Comparison of ENCODE assay signal across 30 cellular contexts in genomic region chr3:9013782-9014181, GRCh38.
"Had no signal": no experiment of that assay in that cellular context is flagged by ENCODE, and none has a peak within 500 bp of the region (broad histone marks: within the 10 kb centered on the region; RNA-seq: fewer than 3 reads in every experiment).

No MANE protein-coding gene starts in this region.

- H3K9ac ChIP-seq: neural progenitor cell had no signal

- H3K4me3 ChIP-seq: coronary artery, esophagus squamous epithelium, heart right ventricle, left lung, neural progenitor cell, prostate gland, skin epidermis, spleen, thoracic aorta, tibial nerve, upper lobe of left lung had no signal

- FAIRE-seq: endometrium, islet of Langerhans, urothelium cell line had no signal

- H3K9me3 ChIP-seq: esophagus squamous epithelium, heart right ventricle, left lung, prostate gland, spleen, thoracic aorta, tibial nerve, upper lobe of left lung had no signal

- H3K9me3 Mint-ChIP-seq: naive thymus-derived CD4-positive, alpha-beta T cell; nephron; neural progenitor cell; stimulated activated memory B cell treated with anti-CD40 and anti-IgM and Interleukin-4, amounts not matched to agents 10 μg/mL and 1 μg/mL and 100 μg/mL, for 72 hours had no signal

- H3K27ac ChIP-seq: coronary artery, esophagus squamous epithelium, heart right ventricle, left lung, neural progenitor cell, prostate gland, skin epidermis, spleen, thoracic aorta, tibial nerve, upper lobe of left lung had no signal

- H3K36me3 ChIP-seq: neural progenitor cell, prostate gland, spleen, thoracic aorta had no signal

- H3K4me1 ChIP-seq: esophagus squamous epithelium, left lung, neural progenitor cell, prostate gland, spleen, tibial nerve, upper lobe of left lung had no signal

- ATAC-seq: heart right ventricle; left cardiac atrium; left lung; naive thymus-derived CD4-positive, alpha-beta T cell; right cardiac atrium; stimulated activated memory B cell treated with anti-CD40 and anti-IgM and Interleukin-4, amounts not matched to agents 10 μg/mL and 1 μg/mL and 100 μg/mL, for 72 hours; stimulated activated naive CD8-positive, alpha-beta T cell treated with anti-CD3 and anti-CD28 coated beads, Interleukin-15, Interleukin-2, amounts not matched to agents 100 U/mL and 50 U/mL, for 24 hours had no signal

- H3K4me1 Mint-ChIP-seq: stimulated activated memory B cell treated with anti-CD40 and anti-IgM and Interleukin-4, amounts not matched to agents 10 μg/mL and 1 μg/mL and 100 μg/mL, for 72 hours had no signal

- H2AFZ ChIP-seq: neural progenitor cell had no signal

- H3K27me3 ChIP-seq: esophagus squamous epithelium, heart right ventricle, left lung, neural progenitor cell, spleen, tibial nerve, upper lobe of left lung had no signal

- H3K4me3 Mint-ChIP-seq: naive thymus-derived CD4-positive, alpha-beta T cell; nephron; stimulated activated memory B cell treated with anti-CD40 and anti-IgM and Interleukin-4, amounts not matched to agents 10 μg/mL and 1 μg/mL and 100 μg/mL, for 72 hours had no signal

- H3K27ac Mint-ChIP-seq: naive thymus-derived CD4-positive, alpha-beta T cell; nephron; neural progenitor cell; stimulated activated memory B cell treated with anti-CD40 and anti-IgM and Interleukin-4, amounts not matched to agents 10 μg/mL and 1 μg/mL and 100 μg/mL, for 72 hours had no signal

- H3K4me2 ChIP-seq: neural progenitor cell had no signal

- DNase-seq: dermis blood vessel endothelial cell; effector memory CD4-positive, alpha-beta T cell; erythroblast; esophagus squamous epithelium; foreskin melanocyte; glutamatergic neuron; heart right ventricle; hippocampal formation; left cardiac atrium; left lung; mesendoderm; midbrain; naive thymus-derived CD4-positive, alpha-beta T cell; nucleus accumbens; right cardiac atrium; spleen; stimulated activated CD4-positive, alpha-beta T cell treated with anti-CD3 and anti-CD28 coated beads, Interleukin-4, amount 100 ng/mL, for 4 hours; stimulated activated naive CD8-positive, alpha-beta T cell treated with anti-CD3 and anti-CD28 coated beads, Interleukin-15, Interleukin-2, amounts not matched to agents 100 U/mL and 50 U/mL, for 24 hours; upper lobe of left lung had no signal
